In genomic region chr19:46515879-46516350, GRCh38 we compare ENCODE assay signal across 9 cellular contexts. TPM values are rescaled to one million over a fixed set of nuclear protein-coding genes. Genes with fewer than 3 reads are reported as not detected.
DNase-seq lines count a peak whose midpoint lies in the region; ATAC-seq and TF ChIP-seq lines count a peak whose summit lies in the region.
"Had no signal": no experiment of that assay in that cellular context is flagged by ENCODE, and none has a peak within 500 bp of the region (broad histone marks: within the 10 kb centered on the region; RNA-seq: fewer than 3 reads in every experiment).

No MANE protein-coding gene starts in this region.

- peak; percentile 34 to 36 for DNase-seq in stimulated activated CD4-positive, alpha-beta T cell treated with anti-CD3 and anti-CD28 coated beads, Interleukin-2, amount 100 ng/mL, for 24 hours
- DNase-seq in stimulated activated CD4-positive, alpha-beta T cell treated with anti-CD3 and anti-CD28 coated beads, Interleukin-2, amount 100 ng/mL, for 48 hours: no peak
- DNase-seq in NCI-H1694 treated with DMSO at 0.1 percent for 48 hours (lab: John Stamatoyannopoulos, UW) (peak; percentile 58), hepatocyte (ENCODE audit: low spot score) (peak; percentile 50), thyroid gland (no peak), DMS153 (lab: John Stamatoyannopoulos, UW) (no peak), NCI-H524 treated with DMSO at 0.1 percent for 48 hours (lab: John Stamatoyannopoulos, UW) (no peak)
- peak in 1 of 2 donors; percentile 53 for DNase-seq in activated naive CD4-positive, alpha-beta T cell treated with anti-CD3 and anti-CD28 coated beads, Interleukin-2, amount 50 U/mL, for 72 hours (ENCODE audit: low spot score in 2 of 2)

- H3K27ac ChIP-seq in hepatocyte (no peak overlapping the region), thyroid gland (no peak overlapping the region)

- H3K4me3 ChIP-seq in hepatocyte (no peak overlapping the region), thyroid gland (replicated peaks in 1 of 3) (no peak overlapping the region)

- peak overlapping the region in 1 of 2 donors; percentile 74 for H3K27ac Mint-ChIP-seq in activated naive CD4-positive, alpha-beta T cell treated with anti-CD3 and anti-CD28 coated beads, Interleukin-2, amount 50 U/mL, for 72 hours
- H3K27ac Mint-ChIP-seq: dendritic cell treated with granulocyte-macrophage colony-stimulating factor and Interleukin-4, amounts not matched to agents 40 ng/mL and 50 ng/mL, for 4 days had no signal

- TF ChIP-seq POLR2A in thyroid gland (IDR thresholded peaks at IDR 0.05): no peak

- no peaks in the 10 kb centered on the region for H4K20me1 ChIP-seq in hepatocyte (ENCODE audit: insufficient read depth, poor library complexity, severe bottlenecking)

- ATAC-seq in activated naive CD4-positive, alpha-beta T cell treated with anti-CD3 and anti-CD28 coated beads, Interleukin-2, amount 50 U/mL, for 72 hours: peak; percentile 72 to 75

- TF ChIP-seq CTCF in hepatocyte (IDR thresholded peaks at IDR 0.05; ENCODE audit: poor library complexity): peak; percentile 57
- TF ChIP-seq CTCF in thyroid gland (IDR thresholded peaks at IDR 0.05): peak; percentile 21 to 67 (median 52)

- H3K36me3 ChIP-seq in hepatocyte (replicated peaks; ENCODE audit: insufficient read depth, low read depth) (no peaks in the 10 kb centered on the region), thyroid gland (no peaks in the 10 kb centered on the region)

- H3K9me2 ChIP-seq in hepatocyte (replicated peaks; ENCODE audit: insufficient read depth): no peaks in the 10 kb centered on the region

- no peaks in the 10 kb centered on the region for H3K79me2 ChIP-seq in hepatocyte

- no peak overlapping the region for H2AFZ ChIP-seq in hepatocyte

- intact Hi-C loops in thyroid gland (cut with DNase I): no loop called here

- 20% methylated on average over 6 of the region's 6 CpGs for WGBS in hepatocyte (ENCODE audit: low lambda C conversion rate, missing lambda C conversion rate)
- WGBS in thyroid gland, 2 donors: 21 to 23% methylated on average over 6 of the region's 6 CpGs

- H3K9me3 ChIP-seq in hepatocyte (ENCODE audit: low read depth) (no peaks in the 10 kb centered on the region), thyroid gland (no peaks in the 10 kb centered on the region)

- peaks cover 0 to 6% of the 10 kb centered on the region in 2 donors for H3K36me3 Mint-ChIP-seq in activated naive CD4-positive, alpha-beta T cell treated with anti-CD3 and anti-CD28 coated beads, Interleukin-2, amount 50 U/mL, for 72 hours

- H3K4me1 ChIP-seq in hepatocyte (ENCODE audit: insufficient read depth) (no peaks in the 10 kb centered on the region), thyroid gland (peaks cover 0 to 4% of the 10 kb centered on the region in 2 donors)

- no peaks in the 10 kb centered on the region for H3K27me3 ChIP-seq in hepatocyte
- no peaks in the 10 kb centered on the region for H3K27me3 ChIP-seq in thyroid gland

- peaks cover 0 to 2% of the 10 kb centered on the region in 2 donors for H3K9me3 Mint-ChIP-seq in activated naive CD4-positive, alpha-beta T cell treated with anti-CD3 and anti-CD28 coated beads, Interleukin-2, amount 50 U/mL, for 72 hours

- no peak overlapping the region for H3K4me2 ChIP-seq in hepatocyte

RNA-seq across cellular contexts. Expression of gene PNMA8B, which starts 20.2 kb away (rescaled TPM):
- total RNA-seq in activated naive CD4-positive, alpha-beta T cell treated with anti-CD3 and anti-CD28 coated beads, Interleukin-2, amount 50 U/mL, for 72 hours: under 1 TPM; 0.06 to 0.43 TPM
- total RNA-seq in hepatocyte (0.32 and 1.0 TPM in 2 replicates), thyroid gland (1 to 10 TPM; 1.3 to 1.5 (median 1.5) TPM)
- 0.50 and 0.57 TPM in 2 replicates for polyA plus RNA-seq in hepatocyte

RNA-seq across cellular contexts. Expression of gene PNMA8A, which starts 44.6 kb away (rescaled TPM):
- not detected for total RNA-seq in activated naive CD4-positive, alpha-beta T cell treated with anti-CD3 and anti-CD28 coated beads, Interleukin-2, amount 50 U/mL, for 72 hours
- total RNA-seq in hepatocyte (11.2 and 11.4 TPM in 2 replicates), thyroid gland (10 to 100 TPM in 3 of 4 donors, 1 to 10 TPM in 1; 8.9 to 33.8 (median 19.5) TPM)
- polyA plus RNA-seq in hepatocyte: 5.5 and 6.4 TPM in 2 replicates

Comparison
In these comparisons a context has a peak if more than half of its experiments do, and no peak if none do; other contexts are left out.
1. DNase-seq: peak in stimulated activated CD4-positive, alpha-beta T cell treated with anti-CD3 and anti-CD28 coated beads, Interleukin-2, amount 100 ng/mL, for 24 hours (2 of 2), NCI-H1694 treated with DMSO at 0.1 percent for 48 hours (single experiment) and hepatocyte (single experiment); none in stimulated activated CD4-positive, alpha-beta T cell treated with anti-CD3 and anti-CD28 coated beads, Interleukin-2, amount 100 ng/mL, for 48 hours (0 of 2), thyroid gland (0 of 2), DMS153 (single experiment) and NCI-H524 treated with DMSO at 0.1 percent for 48 hours (single experiment).
2. RNA of gene PNMA8A, which starts 44.6 kb away (total RNA-seq): 8.9 to 33.8 TPM in thyroid gland and 11.2 to 11.4 TPM in hepatocyte; not detected in activated naive CD4-positive, alpha-beta T cell treated with anti-CD3 and anti-CD28 coated beads, Interleukin-2, amount 50 U/mL, for 72 hours; every median in the first group is over 4 times any median in the second.